ENCODE assay signal across 22 cellular contexts in the genomic region with DNA sequence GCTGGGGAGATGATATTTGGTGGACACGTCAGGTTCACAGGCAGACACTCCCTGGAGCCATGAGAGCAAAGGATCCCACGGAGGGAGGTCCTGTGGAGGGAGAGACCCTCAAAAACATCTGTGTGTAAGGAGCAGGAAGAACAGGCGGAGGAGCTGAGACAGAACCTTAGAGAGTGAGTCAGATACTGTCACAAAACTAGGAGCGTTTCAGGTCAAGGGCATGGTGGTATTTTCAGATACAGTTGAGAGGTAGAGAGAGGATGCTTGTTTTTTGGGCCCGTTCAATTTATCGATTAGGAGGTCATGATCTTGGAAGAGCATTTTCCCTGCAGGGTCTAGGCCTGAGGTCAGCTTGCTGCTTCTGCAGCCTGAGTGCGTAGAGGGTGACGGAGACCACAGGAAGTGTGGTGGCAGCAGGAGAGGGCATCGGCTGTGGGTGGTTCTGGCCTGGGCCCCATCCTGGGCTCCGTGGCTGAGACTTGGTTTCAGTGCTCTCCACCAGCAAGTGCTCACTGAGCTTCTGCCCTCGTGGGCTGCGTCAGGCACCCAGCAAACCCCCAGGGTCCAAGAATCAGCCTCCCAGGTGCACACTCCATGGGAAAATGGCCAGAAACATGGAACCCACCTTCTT. TPM values are rescaled to one million over a fixed set of nuclear protein-coding genes. Genes with fewer than 3 reads are reported as not detected.
DNase-seq lines count a peak whose midpoint lies in the region; ATAC-seq, FAIRE-seq and TF ChIP-seq lines count a peak whose summit lies in the region.
"Had no signal": no experiment of that assay in that cellular context is flagged by ENCODE, and none has a peak within 500 bp of the region (broad histone marks: within the 10 kb centered on the region; RNA-seq: fewer than 3 reads in every experiment).

No MANE protein-coding gene starts in this region.

- no peak overlapping the region for H2AK5ac ChIP-seq in IMR-90 (ENCODE audit: low read depth, low read length)

- DNase-seq in IMR-90 (no peak), bronchial epithelial cell (ENCODE audit: low read depth) (no peak), NCI-H1092 (lab: John Stamatoyannopoulos, UW) (no peak), NCI-H526 (lab: John Stamatoyannopoulos, UW) (no peak)
- no peak for DNase-seq in natural killer cell treated with Interleukin-12 subunit alpha and Interleukin-12 subunit beta and Interleukin-15 and Interleukin-18, amount 100 ng/mL, for 72 hours (ENCODE audit: low spot score)
- no peak for DNase-seq in activated CD8-positive, alpha-beta T cell treated with anti-CD3 and anti-CD28 coated beads for 36 hours
- DNase-seq in stimulated activated CD4-positive, alpha-beta T cell treated with anti-CD3 and anti-CD28 coated beads, Interleukin-2, amount 100 ng/mL, for 24 hours: no peak
- DNase-seq: activated naive CD4-positive, alpha-beta T cell; BE2C; colonic mucosa; GM23248; NCI-H1092 treated with DMSO at 0.1 percent for 48 hours; NCI-H2171 treated with DMSO at 0.1 percent for 48 hours; small intestine had no signal

- no peak overlapping the region for H4K8ac ChIP-seq in IMR-90 (ENCODE audit: low read depth in 2 of 2, low read length in 2 of 2)

- no peaks in the 10 kb centered on the region for H3K27me3 ChIP-seq in BLaER1 treated with 17β-estradiol and CSF1 and Interleukin-3, amounts not matched to agents 10 nM and 100 nM
- H3K27me3 ChIP-seq in IMR-90 (ENCODE audit: control insufficient read depth, insufficient read depth, low read length): no peaks in the 10 kb centered on the region
- H3K27me3 ChIP-seq in bronchial epithelial cell (ENCODE audit: control insufficient read depth, insufficient read depth, low read length): no peaks in the 10 kb centered on the region
- H3K27me3 ChIP-seq: BE2C, colonic mucosa had no signal

- H3K27ac ChIP-seq in BLaER1 treated with 17β-estradiol and CSF1 and Interleukin-3, amounts not matched to agents 10 nM and 100 nM: peak overlapping the region in 8 of 11 experiments; percentile 6 to 55 (median 44); a peak in 12 of 22 replicates
- no peak overlapping the region for H3K27ac ChIP-seq in IMR-90 (ENCODE audit: insufficient read depth, low read length)
- H3K27ac ChIP-seq: HL-60, parathyroid adenoma had no signal

- peak; percentile 83 for FAIRE-seq in bronchial epithelial cell (lab: Jason Lieb, UNC)
- FAIRE-seq: endothelial cell of umbilical vein, K562, small intestine had no signal

- no peak overlapping the region for H4K5ac ChIP-seq in IMR-90 (ENCODE audit: low read depth, low read length)

- no peak for TF ChIP-seq RAD21 in IMR-90 (IDR thresholded peaks at IDR 0.05; ENCODE audit: low read length)

- H3K9me3 ChIP-seq in BLaER1 treated with 17β-estradiol and CSF1 and Interleukin-3, amounts not matched to agents 10 nM and 100 nM (replicated peaks in 1 of 11): no peaks in the 10 kb centered on the region
- no peaks in the 10 kb centered on the region for H3K9me3 ChIP-seq in IMR-90 (ENCODE audit: control insufficient read depth, insufficient read depth, low read length)
- H3K9me3 ChIP-seq: BE2C, colonic mucosa had no signal

- H3K4me2 ChIP-seq in BLaER1 treated with 17β-estradiol and CSF1 and Interleukin-3, amounts not matched to agents 10 nM and 100 nM: peak overlapping the region; percentile 71 to 85 (median 77)
- no peak overlapping the region for H3K4me2 ChIP-seq in IMR-90 (ENCODE audit: low read depth, low read length)

- TF ChIP-seq POLR2A in IMR-90 (IDR thresholded peaks at IDR 0.05; ENCODE audit: low read depth, low read length): no peak

- H3K4ac ChIP-seq in IMR-90 (ENCODE audit: low read depth, low read length): peak overlapping the region; percentile 2; the same call in 1 of the 2 replicates

- H3K27me3 Mint-ChIP-seq in natural killer cell treated with Interleukin-12 subunit alpha and Interleukin-12 subunit beta and Interleukin-15 and Interleukin-18, amount 100 ng/mL, for 72 hours: peaks cover 0 to 3% of the 10 kb centered on the region in 2 donors
- H3K27me3 Mint-ChIP-seq in activated CD8-positive, alpha-beta T cell treated with anti-CD3 and anti-CD28 coated beads for 36 hours: no peaks in the 10 kb centered on the region

- H3K4me3 Mint-ChIP-seq in natural killer cell treated with Interleukin-12 subunit alpha and Interleukin-12 subunit beta and Interleukin-15 and Interleukin-18, amount 100 ng/mL, for 72 hours: no peak overlapping the region
- no peak overlapping the region for H3K4me3 Mint-ChIP-seq in activated CD8-positive, alpha-beta T cell treated with anti-CD3 and anti-CD28 coated beads for 36 hours

- POLR2A ChIA-PET in IMR-90 (lab: Charles Lee; ENCODE audit: unreplicated experiment): no interaction called here
- POLR2A ChIA-PET in activated CD8-positive, alpha-beta T cell treated with anti-CD3 and anti-CD28 coated beads for 36 hours (lab: Charles Lee): no interaction called here

- peaks cover 14 to 16% of the 10 kb centered on the region in 2 donors for H3K4me1 Mint-ChIP-seq in natural killer cell treated with Interleukin-12 subunit alpha and Interleukin-12 subunit beta and Interleukin-15 and Interleukin-18, amount 100 ng/mL, for 72 hours (ENCODE audit: low read depth in 2 of 2)
- peaks cover 6% of the 10 kb centered on the region for H3K4me1 Mint-ChIP-seq in activated CD8-positive, alpha-beta T cell treated with anti-CD3 and anti-CD28 coated beads for 36 hours (ENCODE audit: low read depth)

- dilution Hi-C loops in IMR-90 (cut with HindIII; ENCODE audit: low sequenced_read_pairs, unreplicated experiment): no loop called here

- H3K14ac ChIP-seq in IMR-90 (replicated peaks; ENCODE audit: low read depth, low read length): no peak overlapping the region

- H2BK15ac ChIP-seq in IMR-90 (ENCODE audit: low read depth, low read length): no peak overlapping the region

- no peak overlapping the region for H2BK5ac ChIP-seq in IMR-90 (ENCODE audit: low read depth, low read length, poor library complexity, severe bottlenecking)

- CTCF ChIA-PET in IMR-90 (lab: Yijun Ruan, JAX): no interaction called here
- CTCF ChIA-PET in activated CD8-positive, alpha-beta T cell treated with anti-CD3 and anti-CD28 coated beads for 36 hours (lab: Charles Lee): no interaction called here

- H2AK9ac ChIP-seq in IMR-90 (replicated peaks; ENCODE audit: low read depth, low read length, poor library complexity): no peak overlapping the region

- ATAC-seq in IMR-90 (ENCODE audit: low read depth): no peak; the same call in 1 of the 2 replicates
- ATAC-seq in natural killer cell treated with Interleukin-12 subunit alpha and Interleukin-12 subunit beta and Interleukin-15 and Interleukin-18, amount 100 ng/mL, for 72 hours: peak; percentile 64 to 65
- no peak for ATAC-seq in activated CD8-positive, alpha-beta T cell treated with anti-CD3 and anti-CD28 coated beads for 36 hours
- ATAC-seq: activated CD4-positive, CD25-positive, alpha-beta regulatory T cell treated with anti-CD3 and anti-CD28 coated beads, Interleukin-2, amount 50 U/mL, for 24 hours; K562; left lobe of liver; Right ventricle myocardium inferior had no signal

- 85% methylated on average over 9 of the region's 12 CpGs; no CpG with 5 or more reads in 1 of the 2 experiments for WGBS in IMR-90 (ENCODE audit: extremely low coverage in 2 of 2, insufficient read length in 1 of 2), 2 experiments

- no peak overlapping the region for H3K27ac Mint-ChIP-seq in natural killer cell treated with Interleukin-12 subunit alpha and Interleukin-12 subunit beta and Interleukin-15 and Interleukin-18, amount 100 ng/mL, for 72 hours
- no peak overlapping the region for H3K27ac Mint-ChIP-seq in activated CD8-positive, alpha-beta T cell treated with anti-CD3 and anti-CD28 coated beads for 36 hours

- no peaks in the 10 kb centered on the region for H3K36me3 Mint-ChIP-seq in natural killer cell treated with Interleukin-12 subunit alpha and Interleukin-12 subunit beta and Interleukin-15 and Interleukin-18, amount 100 ng/mL, for 72 hours
- H3K36me3 Mint-ChIP-seq in activated CD8-positive, alpha-beta T cell treated with anti-CD3 and anti-CD28 coated beads for 36 hours (ENCODE audit: low read depth): no peaks in the 10 kb centered on the region

- H3K4me3 ChIP-seq in BLaER1 treated with 17β-estradiol and CSF1 and Interleukin-3, amounts not matched to agents 10 nM and 100 nM: no peak overlapping the region
- no peak overlapping the region for H3K4me3 ChIP-seq in IMR-90 (ENCODE audit: insufficient read depth, low read depth, low read length)
- no peak overlapping the region for H3K4me3 ChIP-seq in bronchial epithelial cell (ENCODE audit: low read depth, low read length)
- H3K4me3 ChIP-seq: colonic mucosa, GM23248, K562 had no signal

- in situ Hi-C loops in IMR-90 (cut with MboI; ENCODE audit: low sequenced_read_pairs): no loop called here

- H3K56ac ChIP-seq in IMR-90 (ENCODE audit: extremely low read depth, insufficient read depth, low read length): no peak overlapping the region

- H4K20me1 ChIP-seq in BLaER1 treated with 17β-estradiol and CSF1 and Interleukin-3, amounts not matched to agents 10 nM and 100 nM: peaks cover 8 to 100% (median 62%) of the 10 kb centered on the region in 11 experiments; a peak in 20 of 22 replicates
- H4K20me1 ChIP-seq in IMR-90 (ENCODE audit: insufficient read depth, low read length): peaks cover 87% of the 10 kb centered on the region

- peaks cover 17 to 40% (median 26%) of the 10 kb centered on the region in 10 experiments for H3K4me1 ChIP-seq in BLaER1 treated with 17β-estradiol and CSF1 and Interleukin-3, amounts not matched to agents 10 nM and 100 nM
- no peaks in the 10 kb centered on the region for H3K4me1 ChIP-seq in IMR-90 (ENCODE audit: control insufficient read depth, insufficient read depth, low read length)
- H3K4me1 ChIP-seq: BE2C, colonic mucosa, parathyroid adenoma had no signal

- H3K9ac ChIP-seq in BLaER1 treated with 17β-estradiol and CSF1 and Interleukin-3, amounts not matched to agents 10 nM and 100 nM: peak overlapping the region in 6 of 11 experiments; percentile 3 to 51 (median 18); a peak in 5 of 22 replicates
- H3K9ac ChIP-seq in IMR-90 (ENCODE audit: low read depth, low read length): no peak overlapping the region
- H3K9ac ChIP-seq: GM23248, parathyroid adenoma had no signal

- TF ChIP-seq CTCF in IMR-90 (conservative IDR thresholded peaks at IDR 0.05; ENCODE audit: low read depth, low read length): no peak
- TF ChIP-seq CTCF in bronchial epithelial cell (IDR thresholded peaks at IDR 0.05; ENCODE audit: insufficient read depth, low read length, severe bottlenecking): no peak
- no peak for TF ChIP-seq CTCF in activated CD8-positive, alpha-beta T cell treated with anti-CD3 and anti-CD28 coated beads for 36 hours (IDR thresholded peaks at IDR 0.05)

- H2BK20ac ChIP-seq in IMR-90 (ENCODE audit: low read depth, low read length): no peak overlapping the region

- intact Hi-C loops in IMR-90 (cut with micrococcal nuclease): no loop called here
- intact Hi-C loops in activated CD8-positive, alpha-beta T cell treated with anti-CD3 and anti-CD28 coated beads for 36 hours (cut with micrococcal nuclease): no loop called here

- no peak overlapping the region for H2AFZ ChIP-seq in IMR-90 (replicated peaks; ENCODE audit: low read length, poor library complexity)
- H2AFZ ChIP-seq: GM23248, parathyroid adenoma had no signal

- peaks cover 28% of the 10 kb centered on the region for H3K9me1 ChIP-seq in IMR-90 (ENCODE audit: insufficient read depth, low read length)

- H3K79me1 ChIP-seq in IMR-90 (ENCODE audit: low read depth in 1 of 2, low read length in 2 of 2): peaks cover 43 to 84% of the 10 kb centered on the region in 2 experiments

- H2BK120ac ChIP-seq in IMR-90 (ENCODE audit: low read depth, low read length): no peak overlapping the region

- H3K9me3 Mint-ChIP-seq in natural killer cell treated with Interleukin-12 subunit alpha and Interleukin-12 subunit beta and Interleukin-15 and Interleukin-18, amount 100 ng/mL, for 72 hours: no peaks in the 10 kb centered on the region
- H3K9me3 Mint-ChIP-seq in activated CD8-positive, alpha-beta T cell treated with anti-CD3 and anti-CD28 coated beads for 36 hours: no peaks in the 10 kb centered on the region

- H3K36me3 ChIP-seq in BLaER1 treated with 17β-estradiol and CSF1 and Interleukin-3, amounts not matched to agents 10 nM and 100 nM: no peaks in the 10 kb centered on the region
- H3K36me3 ChIP-seq in IMR-90 (ENCODE audit: control insufficient read depth, insufficient read depth, low read length) (no peaks in the 10 kb centered on the region), bronchial epithelial cell (ENCODE audit: control insufficient read depth, insufficient read depth, low read length) (peaks cover 1% of the 10 kb centered on the region)
- H3K36me3 ChIP-seq: BE2C, colonic mucosa had no signal

- no TSS peak for BruUV-seq in IMR-90 (replicated peaks; lab: Mats Ljungman, UMichigan)

- H3K18ac ChIP-seq in IMR-90 (ENCODE audit: low read depth, low read length): no peak overlapping the region

- H4K91ac ChIP-seq in IMR-90 (ENCODE audit: insufficient read depth, low read depth, low read length): no peak overlapping the region

- H3K23ac ChIP-seq in IMR-90 (ENCODE audit: low read depth, low read length): no peak overlapping the region

RNA-seq across cellular contexts. Expression of a gene that starts 39.9 kb away (rescaled TPM):
- total RNA-seq in IMR-90 (2012; rRNA removed): 15.0 and 16.7 TPM in 2 replicates
- polyA plus RNA-seq in IMR-90 (2012; rRNA removed): 17.6 and 19.8 TPM in 2 replicates
- polyA plus RNA-seq in IMR-90 (2012; cell fraction: cytosol; rRNA removed): 22.0 and 35.7 TPM in 2 replicates
- polyA plus RNA-seq in IMR-90 (2012; cell fraction: nucleus; rRNA removed; ENCODE audit: low replicate concordance): 16.5 and 24.0 TPM in 2 replicates
- total RNA-seq in bronchial epithelial cell: 17.6 and 28.9 TPM in 2 replicates
- total RNA-seq in natural killer cell treated with Interleukin-12 subunit alpha and Interleukin-12 subunit beta and Interleukin-15 and Interleukin-18, amount 100 ng/mL, for 72 hours: 1 to 10 TPM in 1 of 2 donors, under 1 TPM in 1; 0.78 to 1.4 TPM
- 1 to 10 TPM; 1.1 to 1.5 TPM for total RNA-seq in activated CD8-positive, alpha-beta T cell treated with anti-CD3 and anti-CD28 coated beads for 36 hours

Comparison
In these comparisons a context has a peak if more than half of its experiments do, and no peak if none do; other contexts are left out.
1. ATAC-seq: peak in natural killer cell treated with Interleukin-12 subunit alpha and Interleukin-12 subunit beta and Interleukin-15 and Interleukin-18, amount 100 ng/mL, for 72 hours (2 of 2); none in IMR-90 (single experiment) and activated CD8-positive, alpha-beta T cell treated with anti-CD3 and anti-CD28 coated beads for 36 hours (single experiment).